ENCODE assay signal across 9 cellular contexts in the genomic region with DNA sequence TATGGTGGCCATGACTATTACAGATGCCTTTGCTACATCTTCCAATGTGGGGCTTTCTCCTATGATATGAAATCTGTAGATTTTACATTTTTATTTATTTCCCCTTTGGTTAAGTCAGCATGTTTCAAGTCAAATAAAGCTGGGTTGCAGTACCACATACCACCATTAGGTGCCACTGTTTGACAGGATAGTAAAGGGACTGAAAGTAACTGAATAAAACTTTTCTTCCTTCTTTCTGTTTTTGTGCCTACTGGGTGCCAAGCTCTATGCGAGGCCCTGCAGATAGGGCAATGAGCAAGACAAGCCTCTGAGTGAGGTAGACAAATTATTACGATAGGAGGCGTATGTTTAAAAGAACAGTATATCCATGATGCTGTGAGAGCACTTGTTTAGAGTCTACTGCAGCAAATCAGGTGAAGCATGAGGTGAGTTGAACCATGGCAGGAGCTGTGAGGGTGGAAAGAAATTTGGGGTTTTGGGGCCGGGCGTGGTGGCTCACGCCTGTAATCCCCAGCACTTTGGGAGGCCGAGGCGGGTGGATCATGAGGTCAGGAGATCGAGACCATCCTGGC.
A peak's percentile ranks its signal among the peaks of the same experiment; 100 is the strongest.
DNase-seq lines count a peak whose midpoint lies in the region; ATAC-seq, FAIRE-seq and TF ChIP-seq lines count a peak whose summit lies in the region.
"Had no signal": no experiment of that assay in that cellular context is flagged by ENCODE, and none has a peak within 500 bp of the region (broad histone marks: within the 10 kb centered on the region; RNA-seq: fewer than 3 reads in every experiment).

No MANE protein-coding gene starts in this region.

- H3K4me1 ChIP-seq in Loucy (ENCODE audit: insufficient read depth, low read length, poor library complexity, severe bottlenecking), result no peaks in the 10 kb centered on the region

- H3K9me3 Mint-ChIP-seq in progenitor cell of endocrine pancreas (ENCODE audit: low read depth), result peaks cover 4% of the 10 kb centered on the region

- H3K36me3 ChIP-seq in Loucy (ENCODE audit: insufficient read depth, low read length) (no peaks in the 10 kb centered on the region), bronchial epithelial cell (ENCODE audit: control insufficient read depth, insufficient read depth, low read length) (no peaks in the 10 kb centered on the region)

- H3K4me2 ChIP-seq in Loucy (ENCODE audit: low read depth, low read length, poor library complexity, severe bottlenecking), result no peak overlapping the region

- TF ChIP-seq CTCF in Loucy (conservative IDR thresholded peaks at IDR 0.05; ENCODE audit: low read length), result peak; percentile 77
- TF ChIP-seq CTCF in bronchial epithelial cell (IDR thresholded peaks at IDR 0.05; ENCODE audit: insufficient read depth, low read length, severe bottlenecking), result peak; percentile 36
- TF ChIP-seq CTCF in progenitor cell of endocrine pancreas (IDR thresholded peaks at IDR 0.05; ENCODE audit: unreplicated experiment), result peak; percentile 55

- H3K9me2 ChIP-seq in Loucy (replicated peaks; ENCODE audit: low read depth, low read length), result no peaks in the 10 kb centered on the region

- FAIRE-seq in bronchial epithelial cell (lab: Jason Lieb, UNC), result no peak
- FAIRE-seq: G401.6 had no signal

- H3K4me3 ChIP-seq in Loucy (ENCODE audit: low read length, poor library complexity, severe bottlenecking) (no peak overlapping the region), bronchial epithelial cell (ENCODE audit: low read depth, low read length) (no peak overlapping the region)

- peaks cover 4% of the 10 kb centered on the region; the same call in 1 of the 2 replicates for H3K9me3 ChIP-seq in Loucy (ENCODE audit: insufficient read depth, low read depth, low read length)

- H3K4me1 Mint-ChIP-seq in progenitor cell of endocrine pancreas (ENCODE audit: low read depth), result peaks cover 2% of the 10 kb centered on the region

- H3K4me3 Mint-ChIP-seq in progenitor cell of endocrine pancreas (ENCODE audit: low read depth), result no peak overlapping the region

- H3K27ac Mint-ChIP-seq in progenitor cell of endocrine pancreas, result no peak overlapping the region

- no peak for ATAC-seq in HG03097 (IDR thresholded peaks at IDR 0.05; ENCODE audit: low FRiP score, unreplicated experiment)
- no peak for ATAC-seq in HG03039 (IDR thresholded peaks at IDR 0.05; ENCODE audit: unreplicated experiment)

- H3F3A ChIP-seq in Loucy (ENCODE audit: low read depth), result no peaks in the 10 kb centered on the region

- no peaks in the 10 kb centered on the region for H3K27me3 ChIP-seq in Loucy (ENCODE audit: insufficient read depth, low read length, poor library complexity, severe bottlenecking)
- no peaks in the 10 kb centered on the region for H3K27me3 ChIP-seq in bronchial epithelial cell (ENCODE audit: control insufficient read depth, insufficient read depth, low read length)

- H3K9ac ChIP-seq in Loucy (ENCODE audit: low read depth, low read length, poor library complexity, severe bottlenecking), result no peak overlapping the region

- DNase-seq in NCI-H82 (lab: John Stamatoyannopoulos, UW), result peak; percentile 40
- no peak for DNase-seq in NCI-H82 treated with DMSO at 0.1 percent for 48 hours (lab: John Stamatoyannopoulos, UW; ENCODE audit: unreplicated experiment)
- DNase-seq in bronchial epithelial cell (ENCODE audit: low read depth), result peak; percentile 28
- no peak for DNase-seq in progenitor cell of endocrine pancreas (ENCODE audit: low spot score, unreplicated experiment)
- no peak for DNase-seq in islet precursor cell

- H3K36me3 Mint-ChIP-seq in progenitor cell of endocrine pancreas (ENCODE audit: insufficient read depth), result peaks cover 3% of the 10 kb centered on the region

- H2AFZ ChIP-seq in Loucy (ENCODE audit: low read length), result no peak overlapping the region

- no peaks in the 10 kb centered on the region for H4K20me1 ChIP-seq in Loucy (ENCODE audit: insufficient read depth, low read length, poor library complexity, severe bottlenecking)

- no peaks in the 10 kb centered on the region for H3K27me3 Mint-ChIP-seq in progenitor cell of endocrine pancreas

- no peaks in the 10 kb centered on the region for H3K79me2 ChIP-seq in Loucy (ENCODE audit: insufficient read depth, low read length)

Comparison
In these comparisons a context has a peak if more than half of its experiments do, and no peak if none do; other contexts are left out.
1. DNase-seq: peak in NCI-H82 (single experiment) and bronchial epithelial cell (single experiment); none in NCI-H82 treated with DMSO at 0.1 percent for 48 hours (single experiment), progenitor cell of endocrine pancreas (single experiment) and islet precursor cell (single experiment).
2. Peak in every context shown above with its lines, with median percentiles within 50 percentile points of each other: CTCF ChIP-seq.